In genomic region chr11:9613118-9613829, GRCh38 we compare ENCODE assay signal across 8 cellular contexts. TPM values are rescaled to one million over a fixed set of nuclear protein-coding genes. Genes with fewer than 3 reads are reported as not detected.
A peak's percentile ranks its signal among the peaks of the same experiment; 100 is the strongest.
DNase-seq lines count a peak whose midpoint lies in the region; ATAC-seq and TF ChIP-seq lines count a peak whose summit lies in the region.

No MANE protein-coding gene starts in this region.

- peak overlapping the region; percentile 97 for H3K27ac ChIP-seq in GM23248
- peak overlapping the region; percentile 84 for H3K27ac ChIP-seq in RWPE2 (ENCODE audit: poor library complexity, severe bottlenecking)
- H3K27ac ChIP-seq in neural cell (ENCODE audit: low read length), result no peak overlapping the region
- peak overlapping the region; percentile 90 to 96 (median 94) for H3K27ac ChIP-seq in stomach

- H3K36me3 ChIP-seq in GM23248 (ENCODE audit: low read depth) (no peaks in the 10 kb centered on the region), RWPE2 (ENCODE audit: low read depth) (no peaks in the 10 kb centered on the region), neural cell (ENCODE audit: insufficient read depth, low read length) (no peaks in the 10 kb centered on the region), stomach (no peaks in the 10 kb centered on the region)

- peak overlapping the region; percentile 76 for H2AFZ ChIP-seq in GM23248
- no peak overlapping the region for H2AFZ ChIP-seq in neural cell (ENCODE audit: low read depth, low read length)

- peak overlapping the region; percentile 86 for H3K9ac ChIP-seq in GM23248
- H3K9ac ChIP-seq in neural cell (ENCODE audit: low read length), result no peak overlapping the region

- H3K9me3 ChIP-seq in GM23248 (ENCODE audit: low read depth) (no peaks in the 10 kb centered on the region), RWPE2 (ENCODE audit: severe bottlenecking) (no peaks in the 10 kb centered on the region), neural cell (ENCODE audit: low read length) (no peaks in the 10 kb centered on the region), stomach (no peaks in the 10 kb centered on the region)

- no peaks in the 10 kb centered on the region for H4K20me1 ChIP-seq in GM23248 (ENCODE audit: insufficient read depth)
- no peaks in the 10 kb centered on the region for H4K20me1 ChIP-seq in neural cell (ENCODE audit: insufficient read depth)

- H3K4me2 ChIP-seq in GM23248 (ENCODE audit: unreplicated experiment) (peak overlapping the region; percentile 74), neural cell (ENCODE audit: low read length) (no peak overlapping the region)

- H3K4me3 ChIP-seq in GM23248 (peak overlapping the region; percentile 59), LNCaP clone FGC (ENCODE audit: low read depth, low read length) (no peak overlapping the region), RWPE2 (ENCODE audit: severe bottlenecking) (peak overlapping the region; percentile 17), fibroblast of villous mesenchyme (ENCODE audit: low read depth, low read length) (peak overlapping the region; percentile 56), neural cell (ENCODE audit: low read length) (no peak overlapping the region), stomach (peak overlapping the region; percentile 41 to 53 (median 43))

- TF ChIP-seq CTCF in LNCaP clone FGC (IDR thresholded peaks at IDR 0.05; ENCODE audit: control insufficient read depth, extremely low read depth, insufficient read depth) (peak; percentile 73), RWPE2 (IDR thresholded peaks at IDR 0.05; ENCODE audit: poor library complexity, severe bottlenecking) (peak; percentile 86), fibroblast of villous mesenchyme (IDR thresholded peaks at IDR 0.05; ENCODE audit: insufficient read depth, low read depth, low read length) (peak; percentile 97), neural cell (IDR thresholded peaks at IDR 0.05; ENCODE audit: poor library complexity, severe bottlenecking) (peak; percentile 56), stomach (IDR thresholded peaks at IDR 0.05) (peak in 5 of 7 experiments; percentile 89 to 98 (median 95))

- no peaks in the 10 kb centered on the region for H3K27me3 ChIP-seq in GM23248 (replicated peaks; ENCODE audit: insufficient read depth)
- H3K27me3 ChIP-seq in RWPE2 (ENCODE audit: insufficient read depth, poor library complexity, severe bottlenecking), result no peaks in the 10 kb centered on the region
- peaks cover 14% of the 10 kb centered on the region for H3K27me3 ChIP-seq in neural cell (ENCODE audit: insufficient read depth, low read depth, low read length)
- no peaks in the 10 kb centered on the region for H3K27me3 ChIP-seq in stomach

- intact Hi-C loops in stomach (cut with DNase I; ENCODE audit: low total_unique reads), result no loop called here

- no peak for TF ChIP-seq RAD21 in neural cell (conservative IDR thresholded peaks at IDR 0.05)

- DNase-seq in EH (ENCODE audit: low read depth) (peak; percentile 99), GM23248 (peak; percentile 95), LNCaP clone FGC (ENCODE audit: low read depth) (peak; percentile 76), RWPE2 (ENCODE audit: low spot score) (peak; percentile 83), activated gamma-delta T cell (lab: John Stamatoyannopoulos, UW) (peak; percentile 51), fibroblast of villous mesenchyme (ENCODE audit: low read depth) (peak; percentile 98), stomach (peak; percentile 93)

- H3K4me1 ChIP-seq in GM23248 (ENCODE audit: insufficient read depth) (peaks cover 53% of the 10 kb centered on the region), RWPE2 (ENCODE audit: insufficient read depth, poor library complexity, severe bottlenecking) (peaks cover 12% of the 10 kb centered on the region), stomach (peaks cover 10 to 25% (median 18%) of the 10 kb centered on the region in 4 donors)

- 2% methylated on average over 35 of the region's 35 CpGs for WGBS in GM23248 (ENCODE audit: low coverage in 1 of 2, low lambda C conversion rate in 2 of 2, missing lambda C conversion rate in 2 of 2), 2 experiments
- WGBS in stomach, 5 donors, result 0 to 1% (median 0%) methylated on average over 23 to 35 of the region's 35 CpGs

- no peaks in the 10 kb centered on the region for H3K9me2 ChIP-seq in GM23248 (ENCODE audit: insufficient read depth)
- H3K9me2 ChIP-seq in neural cell (ENCODE audit: insufficient read depth, low read length), result no peaks in the 10 kb centered on the region

- H3K79me2 ChIP-seq in GM23248 (ENCODE audit: insufficient read depth), result no peaks in the 10 kb centered on the region
- H3K79me2 ChIP-seq in neural cell (replicated peaks; ENCODE audit: insufficient read depth, low read length), result no peaks in the 10 kb centered on the region

- in situ Hi-C loops in GM23248 (cut with MboI), result loop anchor here (10.0 kb wide), 1 partner anchor 82 kb away; no protein-coding TSS in a partner anchor

- TF ChIP-seq EP300 in neural cell (conservative IDR thresholded peaks at IDR 0.05; ENCODE audit: poor library complexity, severe bottlenecking) (no peak), stomach (IDR thresholded peaks at IDR 0.05) (peak; percentile 17)

- peak; percentile 71 for ATAC-seq in RWPE2 (ENCODE audit: low read depth)

- H3F3A ChIP-seq in GM23248 (ENCODE audit: insufficient read depth) (peaks cover 41% of the 10 kb centered on the region), neural cell (ENCODE audit: insufficient read depth, low read length, poor library complexity, severe bottlenecking) (no peaks in the 10 kb centered on the region)

- TF ChIP-seq POLR2A in stomach (IDR thresholded peaks at IDR 0.05), result peak in 2 of 4 donors; percentile 11 to 72

TF ChIP-seq in neural cell, 6 proteins besides CTCF, POLR2A, EP300 and RAD21:
- TF ChIP-seq REST (IDR thresholded peaks at IDR 0.05; ENCODE audit: borderline replicate concordance) (no peak), TAF1 (IDR thresholded peaks at IDR 0.05; ENCODE audit: low read depth) (no peak), EZH2 (IDR thresholded peaks at IDR 0.05; ENCODE audit: borderline replicate concordance, insufficient read depth, low read length, poor library complexity, severe bottlenecking) (no peak), SMC3 (conservative IDR thresholded peaks at IDR 0.05; ENCODE audit: poor library complexity) (no peak), MXI1 (conservative IDR thresholded peaks at IDR 0.05; ENCODE audit: poor library complexity, severe bottlenecking) (no peak), POLR2AphosphoS5 (IDR thresholded peaks at IDR 0.05) (no peak)

RNA-seq across cellular contexts. Expression of gene WEE1, which starts 39.8 kb away (rescaled TPM):
- total RNA-seq in GM23248 (2014; rRNA removed; shearing (Covaris generic)), result 28.1 and 35.2 TPM in 2 replicates
- polyA plus RNA-seq in GM23248 (2016; fragmentation: Nextera tagmentation; extraction: Ambion mirVana) (11.8 and 13.1 TPM in 2 replicates), neural cell (8.4 and 16.0 TPM in 2 replicates), stomach (10 to 100 TPM in 2 of 3 donors, 1 to 10 TPM in 1; 5.0 to 29.8 (median 12.9) TPM)
- total RNA-seq in fibroblast of villous mesenchyme (51.2 and 88.9 TPM in 2 replicates), stomach (10 to 100 TPM; 11.7 to 79.1 (median 29.6) TPM)
- polyA minus RNA-seq in neural cell, result 10.2 and 11.0 TPM in 2 replicates

RNA-seq across cellular contexts. Expression of gene SWAP70, which starts 50.6 kb away (rescaled TPM):
- total RNA-seq in GM23248 (2014; rRNA removed; shearing (Covaris generic)), result 41.6 and 46.4 TPM in 2 replicates
- 70.8 and 73.3 TPM in 2 replicates for polyA plus RNA-seq in GM23248 (2016; fragmentation: Nextera tagmentation; extraction: Ambion mirVana)
- total RNA-seq in fibroblast of villous mesenchyme, result 52.8 and 63.0 TPM in 2 replicates
- polyA plus RNA-seq in neural cell, result 1.4 and 1.8 TPM in 2 replicates
- polyA minus RNA-seq in neural cell, result 3.4 and 4.4 TPM in 2 replicates
- total RNA-seq in stomach, result 10 to 100 TPM; 18.2 to 39.5 (median 19.8) TPM
- polyA plus RNA-seq in stomach, result 10 to 100 TPM in 2 of 3 donors, 1 to 10 TPM in 1; 5.1 to 11.0 (median 10.1) TPM

Comparison
In these comparisons a context has a peak if more than half of its experiments do, and no peak if none do; other contexts are left out.
1. H3K4me3 ChIP-seq: peak in GM23248 (single experiment), RWPE2 (single experiment), fibroblast of villous mesenchyme (single experiment) and stomach (4 of 4); none in LNCaP clone FGC (single experiment) and neural cell (single experiment).
2. Peak in every context shown above with its lines, with median percentiles within 50 percentile points of each other: DNase-seq and CTCF ChIP-seq.